ENCODE assay signal across 21 cellular contexts in the genomic region with DNA sequence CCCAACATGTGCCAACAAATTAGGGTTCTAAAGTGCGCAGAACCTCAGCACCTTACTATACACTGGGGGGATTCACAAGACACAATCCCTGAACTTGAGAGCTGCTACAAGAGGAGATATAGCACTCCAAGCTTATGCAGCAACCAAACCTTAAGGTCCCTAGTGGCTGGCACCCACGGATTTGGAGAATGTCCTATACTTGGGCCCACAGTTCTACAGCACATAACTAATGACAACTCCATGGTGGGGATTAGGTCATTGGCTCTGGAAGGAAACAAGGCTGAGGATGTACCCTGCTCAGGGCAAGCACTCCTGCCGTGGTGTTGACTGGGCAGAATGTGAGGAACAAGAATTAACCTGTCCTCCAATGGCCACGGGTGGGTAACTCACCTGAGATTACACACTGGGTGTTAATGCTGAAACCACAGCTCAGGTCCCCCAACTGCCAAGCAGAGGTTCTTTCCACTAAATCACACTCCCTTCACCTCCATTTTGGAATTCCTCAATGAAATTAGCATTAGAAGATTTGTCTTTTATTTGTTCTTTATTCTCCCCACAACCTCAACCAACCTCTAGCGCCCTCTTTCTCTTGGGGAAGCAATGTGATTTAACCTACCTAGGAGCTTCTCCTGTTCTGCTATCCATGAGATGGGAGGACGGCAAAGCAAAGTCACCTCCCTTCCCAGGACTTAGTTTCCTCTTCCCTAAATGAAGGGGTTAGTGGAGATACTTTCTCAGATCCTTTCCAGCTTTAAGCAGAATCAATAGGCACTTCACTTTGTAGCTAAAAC. TPM values are rescaled to one million over a fixed set of nuclear protein-coding genes. Genes with fewer than 3 reads are reported as not detected.
DNase-seq lines count a peak whose midpoint lies in the region; ATAC-seq and TF ChIP-seq lines count a peak whose summit lies in the region.
"Had no signal": no experiment of that assay in that cellular context is flagged by ENCODE, and none has a peak within 500 bp of the region (broad histone marks: within the 10 kb centered on the region; RNA-seq: fewer than 3 reads in every experiment).

No MANE protein-coding gene starts in this region.

- CTCF ChIA-PET in PC-3 (lab: Charles Lee): no interaction called here

- H3K4me2 ChIP-seq in PC-3 (ENCODE audit: low read length): no peak overlapping the region

- TF ChIP-seq CTCF in PC-3 (conservative IDR thresholded peaks at IDR 0.05; ENCODE audit: low read depth, low read length): peak; percentile 35; the same call in 1 of the 2 replicates
- no peak for TF ChIP-seq CTCF in epithelial cell of esophagus (IDR thresholded peaks at IDR 0.05; ENCODE audit: insufficient read depth, low read depth, low read length, missing control alignments)

- peaks cover 7% of the 10 kb centered on the region; the same call in 1 of the 2 replicates for H4K20me1 ChIP-seq in PC-3 (ENCODE audit: low read length)

- no peak for DNase-seq in activated naive CD8-positive, alpha-beta T cell treated with anti-CD3 and anti-CD28 coated beads, Interleukin-2, amount 50 U/mL, for 24 hours
- no peak for DNase-seq in PC-3
- peak; percentile 27 for DNase-seq in epithelial cell of esophagus (ENCODE audit: low read depth)
- no peak for DNase-seq in SKM-1 treated with dmso at 0.1 percent for 144 hours (lab: John Stamatoyannopoulos, UW; ENCODE audit: unreplicated experiment)
- no peak for DNase-seq in NCI-H146 treated with DMSO at 0.1 percent for 48 hours (lab: John Stamatoyannopoulos, UW; ENCODE audit: unreplicated experiment)
- DNase-seq in NCI-H2029 (lab: John Stamatoyannopoulos, UW): no peak
- no peak for DNase-seq in right cardiac atrium
- DNase-seq: C1 segment of cervical spinal cord; DMS53; MV-4-11; NCI-H524; nucleus accumbens; retina; SHP77; stimulated activated CD4-positive, alpha-beta T cell treated with anti-CD3 and anti-CD28 coated beads, Interleukin-12 subunit alpha, Interleukin-12 subunit beta, amount 100 ng/mL, for 4 hours; substantia nigra; T-helper 1 cell had no signal

- H3K4me3 Mint-ChIP-seq in activated naive CD8-positive, alpha-beta T cell: no peak overlapping the region
- H3K4me3 Mint-ChIP-seq in activated naive CD8-positive, alpha-beta T cell treated with anti-CD3 and anti-CD28 coated beads, Interleukin-2, amount 50 U/mL, for 24 hours: no peak overlapping the region
- H3K4me3 Mint-ChIP-seq: brain had no signal

- H3K9me2 ChIP-seq in PC-3 (replicated peaks; ENCODE audit: low read length): no peaks in the 10 kb centered on the region

- no peak overlapping the region for H3K27ac ChIP-seq in PC-3 (ENCODE audit: low read length)
- H3K27ac ChIP-seq in right cardiac atrium (ENCODE audit: low read length): no peak overlapping the region
- H3K27ac ChIP-seq: epithelial cell of prostate, VCaP had no signal

- intact Hi-C loops in PC-3 (cut with micrococcal nuclease) (no loop called here), right cardiac atrium (cut with DNase I) (no loop called here)

- no peaks in the 10 kb centered on the region for H3F3A ChIP-seq in PC-3 (ENCODE audit: low read length, unreplicated experiment)

- peaks cover 5% of the 10 kb centered on the region for H3K36me3 Mint-ChIP-seq in activated naive CD8-positive, alpha-beta T cell
- H3K36me3 Mint-ChIP-seq in activated naive CD8-positive, alpha-beta T cell treated with anti-CD3 and anti-CD28 coated beads, Interleukin-2, amount 50 U/mL, for 24 hours (ENCODE audit: low read depth): no peaks in the 10 kb centered on the region

- POLR2A ChIA-PET in PC-3 (lab: Charles Lee; ENCODE audit: unreplicated experiment): no interaction called here

- no peak overlapping the region for H2AFZ ChIP-seq in PC-3 (ENCODE audit: low read length)

- BruUV-seq in PC-3 (replicated peaks; lab: Mats Ljungman, UMichigan): no TSS peak

- peak overlapping the region; percentile 41 for H3K27ac Mint-ChIP-seq in activated naive CD8-positive, alpha-beta T cell
- H3K27ac Mint-ChIP-seq in activated naive CD8-positive, alpha-beta T cell treated with anti-CD3 and anti-CD28 coated beads, Interleukin-2, amount 50 U/mL, for 24 hours: no peak overlapping the region

- WGBS in right cardiac atrium: 86% methylated on average over 6 of the region's 6 CpGs

- no peaks in the 10 kb centered on the region for H3K9me3 Mint-ChIP-seq in activated naive CD8-positive, alpha-beta T cell (ENCODE audit: low read depth)
- H3K9me3 Mint-ChIP-seq in activated naive CD8-positive, alpha-beta T cell treated with anti-CD3 and anti-CD28 coated beads, Interleukin-2, amount 50 U/mL, for 24 hours: no peaks in the 10 kb centered on the region

- peaks cover 75% of the 10 kb centered on the region for H3K79me2 ChIP-seq in PC-3 (ENCODE audit: low read length)

- H3K9ac ChIP-seq in PC-3 (ENCODE audit: low read length): no peak overlapping the region

- H3K9me3 ChIP-seq in PC-3 (ENCODE audit: low read length) (no peaks in the 10 kb centered on the region), right cardiac atrium (ENCODE audit: control insufficient read depth, low read length) (no peaks in the 10 kb centered on the region)

- H3K27me3 ChIP-seq in PC-3 (ENCODE audit: low read length): no peaks in the 10 kb centered on the region
- no peaks in the 10 kb centered on the region for H3K27me3 ChIP-seq in right cardiac atrium (ENCODE audit: control insufficient read depth, insufficient read depth)

- no peaks in the 10 kb centered on the region for H3K36me3 ChIP-seq in PC-3 (ENCODE audit: low read depth, low read length)

- ATAC-seq in activated naive CD8-positive, alpha-beta T cell treated with anti-CD3 and anti-CD28 coated beads, Interleukin-2, amount 50 U/mL, for 24 hours: no peak
- ATAC-seq in PC-3 (no peak), right cardiac atrium (no peak)

- H3K27me3 Mint-ChIP-seq in activated naive CD8-positive, alpha-beta T cell: no peaks in the 10 kb centered on the region
- H3K27me3 Mint-ChIP-seq in activated naive CD8-positive, alpha-beta T cell treated with anti-CD3 and anti-CD28 coated beads, Interleukin-2, amount 50 U/mL, for 24 hours: no peaks in the 10 kb centered on the region
- H3K27me3 Mint-ChIP-seq: brain had no signal

- H3K4me1 Mint-ChIP-seq in activated naive CD8-positive, alpha-beta T cell (ENCODE audit: low read depth): peaks cover 80% of the 10 kb centered on the region
- H3K4me1 Mint-ChIP-seq in activated naive CD8-positive, alpha-beta T cell treated with anti-CD3 and anti-CD28 coated beads, Interleukin-2, amount 50 U/mL, for 24 hours: peaks cover 55% of the 10 kb centered on the region

- H3K4me1 ChIP-seq in PC-3 (ENCODE audit: insufficient read depth, low read length): no peaks in the 10 kb centered on the region
- H3K4me1 ChIP-seq in right cardiac atrium (ENCODE audit: control insufficient read depth, insufficient read depth, low read length): peaks cover 2% of the 10 kb centered on the region

- H3K4me3 ChIP-seq in PC-3 (ENCODE audit: low read length) (no peak overlapping the region), epithelial cell of esophagus (ENCODE audit: low read length) (no peak overlapping the region), right cardiac atrium (ENCODE audit: low read length) (no peak overlapping the region)

RNA-seq across cellular contexts. Expression of a gene that starts 32.0 kb away (rescaled TPM):
- total RNA-seq in PC-3 (2014; rRNA removed): 13.7 and 13.9 TPM in 2 replicates
- 1 to 10 TPM; 2.1 to 3.1 (median 2.5) TPM for total RNA-seq in right cardiac atrium
- polyA plus RNA-seq in right cardiac atrium: 1.2 TPM
